ENCODE assay signal across 24 cellular contexts in the genomic region with DNA sequence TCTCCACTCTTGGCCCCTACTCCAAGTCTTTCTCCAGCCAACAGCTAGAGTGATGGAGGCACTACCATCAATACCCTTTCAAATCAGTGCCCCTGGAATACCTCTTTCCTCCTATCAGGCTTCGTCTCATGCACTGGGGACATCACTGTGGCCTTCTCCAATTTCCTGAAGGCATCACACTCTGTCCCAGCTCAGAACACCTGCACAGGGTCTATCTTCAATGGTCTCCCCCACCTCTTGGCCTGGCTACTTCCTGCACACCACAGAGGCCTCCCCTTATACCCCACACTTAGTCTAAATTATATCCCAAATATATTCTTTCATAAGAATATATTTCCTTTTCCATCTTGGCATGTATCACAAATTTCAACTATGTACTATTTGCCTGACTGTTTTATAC. TPM values are rescaled to one million over a fixed set of nuclear protein-coding genes. Genes with fewer than 3 reads are reported as not detected.
DNase-seq lines count a peak whose midpoint lies in the region; ATAC-seq, FAIRE-seq and TF ChIP-seq lines count a peak whose summit lies in the region.
"Had no signal": no experiment of that assay in that cellular context is flagged by ENCODE, and none has a peak within 500 bp of the region (broad histone marks: within the 10 kb centered on the region; RNA-seq: fewer than 3 reads in every experiment).

No MANE protein-coding gene starts in this region.

- peaks cover 5 to 15% of the 10 kb centered on the region in 2 donors for H3K36me3 Mint-ChIP-seq in activated T-cell treated with anti-CD3 and anti-CD28 coated beads, Interleukin-2, amount 50 U/mL, for 72 hours (ENCODE audit: insufficient read depth in 2 of 2)
- H3K36me3 Mint-ChIP-seq in activated T-cell treated with anti-CD3 and anti-CD28 coated beads, Interleukin-2, amount 50 U/mL, for 24 hours (ENCODE audit: low read depth) = peaks cover 57% of the 10 kb centered on the region
- H3K36me3 Mint-ChIP-seq in astrocyte (ENCODE audit: low read depth, unreplicated experiment) = peaks cover 16% of the 10 kb centered on the region

- TF ChIP-seq CTCF in astrocyte (IDR thresholded peaks at IDR 0.05; ENCODE audit: insufficient read depth, low read depth, low read length) (no peak), psoas muscle (IDR thresholded peaks at IDR 0.05) (no peak)

- H2AFZ ChIP-seq in astrocyte (ENCODE audit: low read depth, low read length) = no peak overlapping the region
- H2AFZ ChIP-seq: GM23248, PC-9 had no signal

- FAIRE-seq in astrocyte (lab: Jason Lieb, UNC) = no peak
- FAIRE-seq: D721Med had no signal

- no peak overlapping the region for H3K27ac ChIP-seq in astrocyte (ENCODE audit: low read depth, low read length)
- peak overlapping the region; percentile 70 for H3K27ac ChIP-seq in psoas muscle
- H3K27ac ChIP-seq: GM23248, PC-9 had no signal

- no peaks in the 10 kb centered on the region for H3K4me1 Mint-ChIP-seq in activated T-cell treated with anti-CD3 and anti-CD28 coated beads, Interleukin-2, amount 50 U/mL, for 72 hours (ENCODE audit: low read depth)
- peaks cover 16% of the 10 kb centered on the region for H3K4me1 Mint-ChIP-seq in activated T-cell treated with anti-CD3 and anti-CD28 coated beads, Interleukin-2, amount 50 U/mL, for 24 hours (ENCODE audit: low read depth)
- H3K4me1 Mint-ChIP-seq in astrocyte (ENCODE audit: low read depth, unreplicated experiment) = peaks cover 24% of the 10 kb centered on the region

- H3K4me1 ChIP-seq in astrocyte (ENCODE audit: insufficient read depth, low read length) (no peaks in the 10 kb centered on the region), psoas muscle (peaks cover 50% of the 10 kb centered on the region)

- peaks cover 31% of the 10 kb centered on the region for H4K20me1 ChIP-seq in astrocyte (ENCODE audit: insufficient read depth, low read length)

- no peak for ATAC-seq in activated T-cell treated with anti-CD3 and anti-CD28 coated beads, Interleukin-2, amount 50 U/mL, for 72 hours (replicated peaks in 1 of 2)
- ATAC-seq in left ventricle myocardium superior (peak; percentile 32), psoas muscle (peak; percentile 39 to 66 (median 62)), GM19328 (IDR thresholded peaks at IDR 0.05; ENCODE audit: unreplicated experiment) (no peak), GM18502 (IDR thresholded peaks at IDR 0.05; ENCODE audit: poor library complexity, unreplicated experiment) (no peak)

- intact Hi-C loops in left ventricle myocardium superior (cut with micrococcal nuclease) (no loop called here), psoas muscle (cut with DNase I) (loop anchor here in 1 of 2 donors (5.0 kb wide), 1 partner anchor 33 kb away; a partner anchor contains a TSS)

- DNase-seq in activated T-cell treated with anti-CD3 and anti-CD28 coated beads, Interleukin-2, amount 50 U/mL, for 72 hours = no peak
- no peak for DNase-seq in activated T-cell treated with anti-CD3 and anti-CD28 coated beads, Interleukin-2, amount 50 U/mL, for 24 hours
- DNase-seq in astrocyte (ENCODE audit: low read depth) (no peak), left ventricle myocardium superior (no peak), psoas muscle (no peak), NCI-H2196 treated with DMSO at 0.1 percent for 48 hours (lab: John Stamatoyannopoulos, UW; ENCODE audit: unreplicated experiment) (no peak)
- DNase-seq: 8988T; ACHN; CD4-positive, CD25-positive, alpha-beta regulatory T cell; GM23248; H7; IMR-90; KG1; NCI-H1694; NCI-H2029 treated with DMSO at 0.1 percent for 48 hours; NCI-H2227 treated with DMSO at 0.1 percent for 48 hours; NCI-H526 treated with DMSO at 0.1 percent for 48 hours; PC-9; RPMI8226; SHP77 treated with DMSO at 0.1 percent for 48 hours had no signal

- peaks cover 47% of the 10 kb centered on the region for H3K79me2 ChIP-seq in astrocyte (ENCODE audit: insufficient read depth, low read length)

- H3K27ac Mint-ChIP-seq in activated T-cell treated with anti-CD3 and anti-CD28 coated beads, Interleukin-2, amount 50 U/mL, for 72 hours = peak overlapping the region; percentile 84
- no peak overlapping the region for H3K27ac Mint-ChIP-seq in activated T-cell treated with anti-CD3 and anti-CD28 coated beads, Interleukin-2, amount 50 U/mL, for 24 hours
- peak overlapping the region; percentile 47 for H3K27ac Mint-ChIP-seq in astrocyte (ENCODE audit: unreplicated experiment)

- 20 to 40% (median 37%) methylated on average over 1 of the region's 1 CpG for WGBS in psoas muscle, 3 donors

- H3K27me3 ChIP-seq in astrocyte (ENCODE audit: insufficient read depth, low read length) = no peaks in the 10 kb centered on the region
- H3K27me3 ChIP-seq in psoas muscle (ENCODE audit: insufficient read depth in 3 of 3, low read length in 2 of 3) = no peaks in the 10 kb centered on the region
- H3K27me3 ChIP-seq: MG63 had no signal

- peaks cover 4% of the 10 kb centered on the region for H3K36me3 ChIP-seq in astrocyte (ENCODE audit: insufficient read depth, low read length)
- peaks cover 0 to 32% of the 10 kb centered on the region in 2 donors for H3K36me3 ChIP-seq in psoas muscle (ENCODE audit: insufficient read depth in 1 of 2, low read depth in 1 of 2)

- no peak overlapping the region for H3K4me2 ChIP-seq in astrocyte (ENCODE audit: low read length)
- H3K4me2 ChIP-seq: PC-9 had no signal

- no peaks in the 10 kb centered on the region for H3K9me3 Mint-ChIP-seq in activated T-cell treated with anti-CD3 and anti-CD28 coated beads, Interleukin-2, amount 50 U/mL, for 72 hours
- H3K9me3 Mint-ChIP-seq in activated T-cell treated with anti-CD3 and anti-CD28 coated beads, Interleukin-2, amount 50 U/mL, for 24 hours = no peaks in the 10 kb centered on the region
- H3K9me3 Mint-ChIP-seq in astrocyte (ENCODE audit: unreplicated experiment) = peaks cover 3% of the 10 kb centered on the region
- H3K9me3 Mint-ChIP-seq: CD4-positive, CD25-positive, alpha-beta regulatory T cell had no signal

- no peaks in the 10 kb centered on the region for H3K27me3 Mint-ChIP-seq in activated T-cell treated with anti-CD3 and anti-CD28 coated beads, Interleukin-2, amount 50 U/mL, for 72 hours (ENCODE audit: low read depth)
- H3K27me3 Mint-ChIP-seq in activated T-cell treated with anti-CD3 and anti-CD28 coated beads, Interleukin-2, amount 50 U/mL, for 24 hours = no peaks in the 10 kb centered on the region
- no peaks in the 10 kb centered on the region for H3K27me3 Mint-ChIP-seq in astrocyte (ENCODE audit: low read depth, unreplicated experiment)
- H3K27me3 Mint-ChIP-seq: CD4-positive, CD25-positive, alpha-beta regulatory T cell had no signal

- H3K9me3 ChIP-seq in astrocyte (ENCODE audit: insufficient read depth, low read depth, low read length) = no peaks in the 10 kb centered on the region
- no peaks in the 10 kb centered on the region for H3K9me3 ChIP-seq in psoas muscle
- H3K9me3 ChIP-seq: MG63 had no signal

- no peak overlapping the region for H3K4me3 Mint-ChIP-seq in activated T-cell treated with anti-CD3 and anti-CD28 coated beads, Interleukin-2, amount 50 U/mL, for 72 hours
- no peak overlapping the region for H3K4me3 Mint-ChIP-seq in activated T-cell treated with anti-CD3 and anti-CD28 coated beads, Interleukin-2, amount 50 U/mL, for 24 hours
- H3K4me3 Mint-ChIP-seq in astrocyte (ENCODE audit: unreplicated experiment) = no peak overlapping the region
- H3K4me3 Mint-ChIP-seq: CD4-positive, CD25-positive, alpha-beta regulatory T cell had no signal

- no peak overlapping the region for H3K9ac ChIP-seq in astrocyte (ENCODE audit: low read length)
- H3K9ac ChIP-seq: GM23248 had no signal

- H3K4me3 ChIP-seq in astrocyte (ENCODE audit: insufficient read depth, low read depth, low read length) = no peak overlapping the region
- H3K4me3 ChIP-seq in psoas muscle = peak overlapping the region; percentile 2
- H3K4me3 ChIP-seq: GM23248, MG63, PC-9 had no signal

RNA-seq across cellular contexts. Expression of a gene that starts 34.5 kb away (rescaled TPM):
- total RNA-seq in activated T-cell treated with anti-CD3 and anti-CD28 coated beads, Interleukin-2, amount 50 U/mL, for 72 hours = 100 to 1,000 TPM; 100 to 118 TPM
- total RNA-seq in astrocyte = 89.7 and 93.1 TPM in 2 replicates
- total RNA-seq in left ventricle myocardium superior = 120 TPM
- 100 to 1,000 TPM; 273 to 456 (median 349) TPM for total RNA-seq in psoas muscle
- 100 to 1,000 TPM in 2 of 3 donors, 10 to 100 TPM in 1; 95.9 to 410 (median 135) TPM for polyA plus RNA-seq in psoas muscle

Comparison
In these comparisons a context has a peak if more than half of its experiments do, and no peak if none do; other contexts are left out.
1. ATAC-seq: peak in left ventricle myocardium superior (single experiment) and psoas muscle (4 of 4); none in activated T-cell treated with anti-CD3 and anti-CD28 coated beads, Interleukin-2, amount 50 U/mL, for 72 hours (0 of 2), GM19328 (single experiment) and GM18502 (single experiment).